In genomic region chr11:77080643-77081210, GRCh38 we compare ENCODE assay signal across 20 cellular contexts. TPM values are rescaled to one million over a fixed set of nuclear protein-coding genes. Genes with fewer than 3 reads are reported as not detected.
DNase-seq lines count a peak whose midpoint lies in the region; ATAC-seq and TF ChIP-seq lines count a peak whose summit lies in the region.
"Had no signal": no experiment of that assay in that cellular context is flagged by ENCODE, and none has a peak within 500 bp of the region (broad histone marks: within the 10 kb centered on the region; RNA-seq: fewer than 3 reads in every experiment).

No MANE protein-coding gene starts in this region.

- H3K27ac ChIP-seq in brain microvascular endothelial cell = no peak overlapping the region
- H3K27ac ChIP-seq in PC-3 (ENCODE audit: low read length) = no peak overlapping the region
- H3K27ac ChIP-seq: gastrocnemius medialis had no signal

- BruUV-seq in PC-3 (replicated peaks; lab: Mats Ljungman, UMichigan) = no TSS peak

- no peak overlapping the region for H3K4me2 ChIP-seq in PC-3 (ENCODE audit: low read length)

- POLR2A ChIA-PET in PC-3 (lab: Charles Lee; ENCODE audit: unreplicated experiment) = no interaction called here

- H3K4me3 ChIP-seq in brain microvascular endothelial cell (ENCODE audit: low read depth, low read length) (no peak overlapping the region), PC-3 (ENCODE audit: low read length) (no peak overlapping the region)
- H3K4me3 ChIP-seq: gastrocnemius medialis, lung had no signal

- H3K4me1 ChIP-seq in PC-3 (ENCODE audit: insufficient read depth, low read length) = no peaks in the 10 kb centered on the region

- no peaks in the 10 kb centered on the region for H3K9me3 ChIP-seq in PC-3 (ENCODE audit: low read length)
- H3K9me3 ChIP-seq: gastrocnemius medialis had no signal

- TF ChIP-seq CTCF in brain microvascular endothelial cell (IDR thresholded peaks at IDR 0.05; ENCODE audit: low read depth, low read length, missing control alignments) (no peak), PC-3 (conservative IDR thresholded peaks at IDR 0.05; ENCODE audit: low read depth, low read length) (no peak)

- DNase-seq in AG08395 (ENCODE audit: low spot score) (peak; percentile 51), ELR (ENCODE audit: low read depth) (peak; percentile 58), brain microvascular endothelial cell (peak; percentile 35), mesenteric fat pad (ENCODE audit: low spot score) (peak; percentile 68), PC-3 (no peak), cerebellum (ENCODE audit: low spot score) (no peak)
- DNase-seq: activated CD4-positive, alpha-beta T cell treated with anti-CD3 and anti-CD28 coated beads for 4 hours; activated naive CD8-positive, alpha-beta T cell treated with anti-CD3 and anti-CD28 coated beads, Interleukin-2, amount 10 ng/mL, durations not matched to agents 7 days and 5 days; central memory CD4-positive, alpha-beta T cell; effector memory CD8-positive, alpha-beta T cell; MM.1S; NCI-H187 had no signal

- intact Hi-C loops in PC-3 (cut with micrococcal nuclease) = no loop called here

- peaks cover 3% of the 10 kb centered on the region for H3K36me3 ChIP-seq in brain microvascular endothelial cell (replicated peaks)
- H3K36me3 ChIP-seq in PC-3 (ENCODE audit: low read depth, low read length) = no peaks in the 10 kb centered on the region
- H3K36me3 ChIP-seq: gastrocnemius medialis had no signal

- in situ Hi-C loops in brain microvascular endothelial cell (cut with HindIII; ENCODE audit: low pct_ligation_motif_present, low sequenced_read_pairs) = no loop called here

- H3K79me2 ChIP-seq in PC-3 (ENCODE audit: low read length) = no peaks in the 10 kb centered on the region

- H3K27me3 ChIP-seq in brain microvascular endothelial cell (replicated peaks) (no peaks in the 10 kb centered on the region), PC-3 (ENCODE audit: low read length) (no peaks in the 10 kb centered on the region)
- H3K27me3 ChIP-seq: gastrocnemius medialis had no signal

- CTCF ChIA-PET in PC-3 (lab: Charles Lee) = no interaction called here

- ATAC-seq in PC-3 (no peak; the same call in 1 of the 2 replicates), HG03378 (IDR thresholded peaks at IDR 0.05; ENCODE audit: unreplicated experiment) (no peak), GM21367 (IDR thresholded peaks at IDR 0.05; ENCODE audit: unreplicated experiment) (no peak)
- ATAC-seq: effector memory CD8-positive, alpha-beta T cell; gastrocnemius medialis; HCT116 had no signal

- no peak overlapping the region for H3K9ac ChIP-seq in PC-3 (ENCODE audit: low read length)

- H4K20me1 ChIP-seq in PC-3 (ENCODE audit: low read length) = no peaks in the 10 kb centered on the region

- H3K9me2 ChIP-seq in PC-3 (replicated peaks; ENCODE audit: low read length) = no peaks in the 10 kb centered on the region

- no peaks in the 10 kb centered on the region for H3F3A ChIP-seq in PC-3 (ENCODE audit: low read length, unreplicated experiment)

- no peak overlapping the region for H2AFZ ChIP-seq in PC-3 (ENCODE audit: low read length)

RNA-seq across cellular contexts. Expression of gene CAPN5, which starts 14.0 kb away (rescaled TPM):
- total RNA-seq in mesenteric fat pad = 5.1 TPM
- total RNA-seq in PC-3 (2014; rRNA removed) = 6.3 and 7.7 TPM in 2 replicates
- total RNA-seq in cerebellum = 9.3 TPM

RNA-seq across cellular contexts. Expression of gene OMP, which starts 21.9 kb away (rescaled TPM):
- not detected for total RNA-seq in mesenteric fat pad
- not detected in 2 replicates for total RNA-seq in PC-3 (2014; rRNA removed)
- total RNA-seq in cerebellum = 1.1 TPM
- total RNA-seq: activated naive CD8-positive, alpha-beta T cell treated with anti-CD3 and anti-CD28 coated beads, Interleukin-2, amount 10 ng/mL, durations not matched to agents 7 days and 5 days; gastrocnemius medialis; NCI-H460; subcutaneous adipose tissue had no signal

RNA-seq across cellular contexts. Expression of gene B3GNT6, which starts 46.5 kb away (rescaled TPM):
- total RNA-seq in mesenteric fat pad (not detected), PC-3 (2014; rRNA removed) (0.04 TPM in 1 of 2 replicates, not detected in the other), cerebellum (not detected)
- total RNA-seq: activated naive CD8-positive, alpha-beta T cell treated with anti-CD3 and anti-CD28 coated beads, Interleukin-2, amount 10 ng/mL, durations not matched to agents 7 days and 5 days; NCI-H460; renal cortical epithelial cell had no signal

RNA-seq across cellular contexts. Expression of gene MYO7A, which starts 47.3 kb away (rescaled TPM):
- total RNA-seq in mesenteric fat pad (23.2 TPM), PC-3 (2014; rRNA removed) (0.66 and 1.2 TPM in 2 replicates), cerebellum (3.9 TPM)

Comparison
In these comparisons a context has a peak if more than half of its experiments do, and no peak if none do; other contexts are left out.
1. DNase-seq: peak in AG08395 (single experiment), ELR (single experiment), brain microvascular endothelial cell (single experiment) and mesenteric fat pad (single experiment); none in PC-3 (single experiment) and cerebellum (single experiment).